36 cellular contexts compared by ENCODE assay signal in the genomic region with DNA sequence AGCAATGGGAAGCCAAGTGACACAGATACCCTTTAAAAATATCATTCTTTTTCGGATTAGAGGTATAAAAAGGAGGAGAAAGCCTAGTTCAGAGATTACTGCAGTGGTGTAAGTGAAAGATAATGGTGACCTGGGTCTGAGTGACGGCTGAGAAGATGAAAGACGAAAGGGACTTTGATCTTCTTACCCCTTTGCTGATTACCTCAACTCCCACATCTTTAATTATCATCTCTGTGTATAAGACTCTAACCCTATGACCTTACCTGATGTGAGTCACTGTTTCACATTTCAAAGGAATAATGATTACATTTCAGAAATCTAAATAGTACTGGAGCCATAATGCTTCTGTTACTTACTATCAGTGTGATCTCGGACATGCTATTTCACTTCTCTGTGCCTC. TPM values are rescaled to one million over a fixed set of nuclear protein-coding genes. Genes with fewer than 3 reads are reported as not detected.
"Had no signal": no experiment of that assay in that cellular context is flagged by ENCODE, and none has a peak within 500 bp of the region (broad histone marks: within the 10 kb centered on the region; RNA-seq: fewer than 3 reads in every experiment).

No MANE protein-coding gene starts in this region.

- H3K27me3 ChIP-seq: adrenal gland, body of pancreas, brain microvascular endothelial cell, breast epithelium had no signal

- DNase-seq: activated B cell treated with CpG ODN at 0.5 μM for 24 hours; activated CD4-positive, alpha-beta memory T cell treated with anti-CD3 and anti-CD28 coated beads for 36 hours; activated CD4-positive, alpha-beta T cell treated with anti-CD3 and anti-CD28 coated beads for 4 hours; activated CD4-positive, alpha-beta T cell treated with anti-CD3 and anti-CD28 coated beads, Interleukin-2, amount 50 U/mL, for 1 hour; activated CD4-positive, alpha-beta T cell treated with anti-CD3 and anti-CD28 coated beads, Interleukin-2, amount 50 U/mL, for 4 hours; activated CD8-positive, alpha-beta memory T cell treated with anti-CD3 and anti-CD28 coated beads, Interleukin-2, amount 50 U/mL, for 4 hours; activated effector memory CD4-positive, alpha-beta T cell treated with anti-CD3 and anti-CD28 coated beads, Interleukin-2, amount 50 U/mL, for 16 hours; activated gamma-delta T cell treated with Interleukin-2 at 50 U/mL for 16 hours; activated naive CD4-positive, alpha-beta T cell; activated naive CD4-positive, alpha-beta T cell treated with anti-CD3 and anti-CD28 coated beads for 36 hours; activated naive CD4-positive, alpha-beta T cell treated with anti-CD3 and anti-CD28 coated beads, Interleukin-2, amount 50 U/mL, for 16 hours; activated naive CD8-positive, alpha-beta T cell treated with anti-CD3 and anti-CD28 coated beads, Interleukin-2, amount 10 ng/mL, durations not matched to agents 7 days and 5 days; activated T-cell treated with anti-CD3 and anti-CD28 coated beads for 4 hours; activated T-cell treated with anti-CD3 and anti-CD28 coated beads, Interleukin-2, amount 50 U/mL, for 1 hour; activated T-cell treated with anti-CD3 and anti-CD28 coated beads, Interleukin-2, amount 50 U/mL, for 4 hours; activated T-cell treated with anti-CD3 and anti-CD28 coated beads, Interleukin-2, amount 50 U/mL, for 72 hours; adrenal gland; amniotic stem cell; aorta; body of pancreas; brain microvascular endothelial cell; central memory CD4-positive, alpha-beta T cell; T-helper 1 cell; T-helper 2 cell; T-helper 9 cell had no signal

- ATAC-seq: activated naive CD4-positive, alpha-beta T cell treated with anti-CD3 and anti-CD28 coated beads, Interleukin-2, amount 50 U/mL, for 72 hours; activated T-cell treated with anti-CD3 and anti-CD28 coated beads, Interleukin-2, amount 50 U/mL, for 4 hours; activated T-cell treated with anti-CD3 and anti-CD28 coated beads, Interleukin-2, amount 50 U/mL, for 72 hours; activated T-helper 17 cell treated with anti-CD3 and anti-CD28 coated beads, Interleukin-2, amount 50 U/mL, for 72 hours; body of pancreas had no signal

- H3K36me3 ChIP-seq: breast epithelium had no signal

- H3K27ac ChIP-seq: adrenal gland, body of pancreas, brain microvascular endothelial cell, breast epithelium, VCaP had no signal

- H3K27ac Mint-ChIP-seq: activated B cell treated with CpG ODN at 0.5 μM for 24 hours; activated CD4-positive, alpha-beta memory T cell treated with anti-CD3 and anti-CD28 coated beads for 36 hours; activated CD4-positive, alpha-beta T cell treated with anti-CD3 and anti-CD28 coated beads, Interleukin-2, amount 10 ng/mL, durations not matched to agents 24 days and 14 days; activated naive CD4-positive, alpha-beta T cell treated with anti-CD3 and anti-CD28 coated beads for 36 hours; activated naive CD4-positive, alpha-beta T cell treated with anti-CD3 and anti-CD28 coated beads, Interleukin-2, amount 50 U/mL, for 72 hours; activated naive CD8-positive, alpha-beta T cell treated with anti-CD3 and anti-CD28 coated beads, Interleukin-2, amount 10 ng/mL, durations not matched to agents 7 days and 5 days; activated T-cell treated with anti-CD3 and anti-CD28 coated beads, Interleukin-2, amount 50 U/mL, for 72 hours; activated T-helper 1 cell treated with anti-CD3 and anti-CD28 coated beads, Interleukin-12 subunit alpha, Interleukin-12 subunit beta, Interleukin-2, Interleukin-4 antibody, amounts not matched to agents 30 ng/mL and 10 ng/mL and 1 ng/mL, durations not matched to agents 14 hours and 24 hours and 36 hours; activated T-helper 17 cell treated with anti-CD3 and anti-CD28 coated beads, Interleukin-2, amount 50 U/mL, for 72 hours; T-helper 1 cell treated with Interleukin-12 subunit alpha and Interleukin-12 subunit beta and Interleukin-4 antibody, amounts not matched to agents 30 μg/mL and 1 μg/mL, for 36 hours; T-helper 2 cell treated with Interferon-gamma antibody and Interleukin-4, amounts not matched to agents 5 μg/mL and 100 μg/mL, for 36 hours had no signal

- H3K27me3 Mint-ChIP-seq: activated B cell treated with CpG ODN at 0.5 μM for 24 hours; activated CD4-positive, alpha-beta memory T cell treated with anti-CD3 and anti-CD28 coated beads for 36 hours; activated T-helper 17 cell treated with anti-CD3 and anti-CD28 coated beads, Interleukin-2, amount 50 U/mL, for 72 hours had no signal

- H3K4me3 ChIP-seq: adrenal gland, body of pancreas, breast epithelium had no signal

- H3K4me3 Mint-ChIP-seq: activated B cell treated with CpG ODN at 0.5 μM for 24 hours; activated CD4-positive, alpha-beta memory T cell treated with anti-CD3 and anti-CD28 coated beads for 36 hours; activated CD4-positive, alpha-beta T cell treated with anti-CD3 and anti-CD28 coated beads, Interleukin-2, amount 10 ng/mL, durations not matched to agents 24 days and 14 days; activated naive CD4-positive, alpha-beta T cell treated with anti-CD3 and anti-CD28 coated beads for 36 hours; activated naive CD8-positive, alpha-beta T cell treated with anti-CD3 and anti-CD28 coated beads, Interleukin-2, amount 10 ng/mL, durations not matched to agents 7 days and 5 days; activated T-cell treated with anti-CD3 and anti-CD28 coated beads, Interleukin-2, amount 50 U/mL, for 4 hours; activated T-cell treated with anti-CD3 and anti-CD28 coated beads, Interleukin-2, amount 50 U/mL, for 72 hours; activated T-helper 1 cell treated with anti-CD3 and anti-CD28 coated beads, Interleukin-12 subunit alpha, Interleukin-12 subunit beta, Interleukin-2, Interleukin-4 antibody, amounts not matched to agents 30 ng/mL and 10 ng/mL and 1 ng/mL, durations not matched to agents 14 hours and 24 hours and 36 hours; activated T-helper 17 cell treated with anti-CD3 and anti-CD28 coated beads, Interleukin-2, amount 50 U/mL, for 72 hours; T-helper 1 cell treated with Interleukin-12 subunit alpha and Interleukin-12 subunit beta and Interleukin-4 antibody, amounts not matched to agents 30 μg/mL and 1 μg/mL, for 36 hours; T-helper 2 cell treated with Interferon-gamma antibody and Interleukin-4, amounts not matched to agents 5 μg/mL and 100 μg/mL, for 36 hours had no signal

- H3K9me3 ChIP-seq: adrenal gland, body of pancreas, breast epithelium had no signal

- H3K36me3 Mint-ChIP-seq: activated naive CD4-positive, alpha-beta T cell treated with anti-CD3 and anti-CD28 coated beads, Interleukin-2, amount 50 U/mL, for 72 hours had no signal

- H3K9me3 Mint-ChIP-seq: activated B cell treated with CpG ODN at 0.5 μM for 24 hours; activated CD4-positive, alpha-beta memory T cell treated with anti-CD3 and anti-CD28 coated beads for 36 hours; activated CD4-positive, alpha-beta T cell treated with anti-CD3 and anti-CD28 coated beads, Interleukin-2, amount 10 ng/mL, durations not matched to agents 24 days and 14 days; activated naive CD4-positive, alpha-beta T cell treated with anti-CD3 and anti-CD28 coated beads for 36 hours; activated naive CD4-positive, alpha-beta T cell treated with anti-CD3 and anti-CD28 coated beads, Interleukin-2, amount 50 U/mL, for 72 hours; activated naive CD8-positive, alpha-beta T cell treated with anti-CD3 and anti-CD28 coated beads, Interleukin-2, amount 10 ng/mL, durations not matched to agents 7 days and 5 days; activated T-cell treated with anti-CD3 and anti-CD28 coated beads, Interleukin-2, amount 50 U/mL, for 4 hours; activated T-cell treated with anti-CD3 and anti-CD28 coated beads, Interleukin-2, amount 50 U/mL, for 72 hours; activated T-helper 1 cell treated with anti-CD3 and anti-CD28 coated beads, Interleukin-12 subunit alpha, Interleukin-12 subunit beta, Interleukin-2, Interleukin-4 antibody, amounts not matched to agents 30 ng/mL and 10 ng/mL and 1 ng/mL, durations not matched to agents 14 hours and 24 hours and 36 hours; activated T-helper 17 cell treated with anti-CD3 and anti-CD28 coated beads, Interleukin-2, amount 50 U/mL, for 72 hours; T-helper 1 cell treated with Interleukin-12 subunit alpha and Interleukin-12 subunit beta and Interleukin-4 antibody, amounts not matched to agents 30 μg/mL and 1 μg/mL, for 36 hours; T-helper 2 cell treated with Interferon-gamma antibody and Interleukin-4, amounts not matched to agents 5 μg/mL and 100 μg/mL, for 36 hours had no signal

- H3K4me1 Mint-ChIP-seq: activated B cell treated with CpG ODN at 0.5 μM for 24 hours; activated CD4-positive, alpha-beta T cell treated with anti-CD3 and anti-CD28 coated beads, Interleukin-2, amount 10 ng/mL, durations not matched to agents 24 days and 14 days; activated naive CD8-positive, alpha-beta T cell treated with anti-CD3 and anti-CD28 coated beads, Interleukin-2, amount 10 ng/mL, durations not matched to agents 7 days and 5 days; activated T-helper 17 cell treated with anti-CD3 and anti-CD28 coated beads, Interleukin-2, amount 50 U/mL, for 72 hours had no signal

- H3K4me1 ChIP-seq: adrenal gland, body of pancreas, breast epithelium had no signal

RNA-seq across cellular contexts. Expression of a gene that starts 21.4 kb away (rescaled TPM):
- total RNA-seq: activated B cell treated with CpG ODN at 0.5 μM for 24 hours; activated CD4-positive, alpha-beta memory T cell treated with anti-CD3 and anti-CD28 coated beads for 36 hours; activated CD4-positive, alpha-beta T cell treated with anti-CD3 and anti-CD28 coated beads, Interleukin-2, amount 10 ng/mL, durations not matched to agents 24 days and 14 days; activated naive CD4-positive, alpha-beta T cell treated with anti-CD3 and anti-CD28 coated beads for 36 hours; activated naive CD4-positive, alpha-beta T cell treated with anti-CD3 and anti-CD28 coated beads, Interleukin-2, amount 50 U/mL, for 72 hours; activated naive CD8-positive, alpha-beta T cell treated with anti-CD3 and anti-CD28 coated beads, Interleukin-2, amount 10 ng/mL, durations not matched to agents 7 days and 5 days; activated T-cell treated with anti-CD3 and anti-CD28 coated beads, Interleukin-2, amount 50 U/mL, for 4 hours; activated T-helper 17 cell treated with anti-CD3 and anti-CD28 coated beads, Interleukin-2, amount 50 U/mL, for 72 hours; cerebellum had no signal

RNA-seq across cellular contexts. Expression of a gene that starts 27.7 kb away (rescaled TPM):
- total RNA-seq: activated B cell treated with CpG ODN at 0.5 μM for 24 hours; activated CD4-positive, alpha-beta memory T cell treated with anti-CD3 and anti-CD28 coated beads for 36 hours; activated CD4-positive, alpha-beta T cell treated with anti-CD3 and anti-CD28 coated beads, Interleukin-2, amount 10 ng/mL, durations not matched to agents 24 days and 14 days; activated naive CD8-positive, alpha-beta T cell treated with anti-CD3 and anti-CD28 coated beads, Interleukin-2, amount 10 ng/mL, durations not matched to agents 7 days and 5 days; activated T-cell treated with anti-CD3 and anti-CD28 coated beads, Interleukin-2, amount 50 U/mL, for 4 hours; activated T-helper 1 cell treated with anti-CD3 and anti-CD28 coated beads, Interleukin-12 subunit alpha, Interleukin-12 subunit beta, Interleukin-2, Interleukin-4 antibody, amounts not matched to agents 30 ng/mL and 10 ng/mL and 1 ng/mL, durations not matched to agents 14 hours and 24 hours and 36 hours; adrenal gland; astrocyte; cardiac septum; cerebellum had no signal
- polyA plus RNA-seq: adrenal gland, aorta had no signal
